Comparison of ENCODE assay signal across 8 cellular contexts in the genomic region with DNA sequence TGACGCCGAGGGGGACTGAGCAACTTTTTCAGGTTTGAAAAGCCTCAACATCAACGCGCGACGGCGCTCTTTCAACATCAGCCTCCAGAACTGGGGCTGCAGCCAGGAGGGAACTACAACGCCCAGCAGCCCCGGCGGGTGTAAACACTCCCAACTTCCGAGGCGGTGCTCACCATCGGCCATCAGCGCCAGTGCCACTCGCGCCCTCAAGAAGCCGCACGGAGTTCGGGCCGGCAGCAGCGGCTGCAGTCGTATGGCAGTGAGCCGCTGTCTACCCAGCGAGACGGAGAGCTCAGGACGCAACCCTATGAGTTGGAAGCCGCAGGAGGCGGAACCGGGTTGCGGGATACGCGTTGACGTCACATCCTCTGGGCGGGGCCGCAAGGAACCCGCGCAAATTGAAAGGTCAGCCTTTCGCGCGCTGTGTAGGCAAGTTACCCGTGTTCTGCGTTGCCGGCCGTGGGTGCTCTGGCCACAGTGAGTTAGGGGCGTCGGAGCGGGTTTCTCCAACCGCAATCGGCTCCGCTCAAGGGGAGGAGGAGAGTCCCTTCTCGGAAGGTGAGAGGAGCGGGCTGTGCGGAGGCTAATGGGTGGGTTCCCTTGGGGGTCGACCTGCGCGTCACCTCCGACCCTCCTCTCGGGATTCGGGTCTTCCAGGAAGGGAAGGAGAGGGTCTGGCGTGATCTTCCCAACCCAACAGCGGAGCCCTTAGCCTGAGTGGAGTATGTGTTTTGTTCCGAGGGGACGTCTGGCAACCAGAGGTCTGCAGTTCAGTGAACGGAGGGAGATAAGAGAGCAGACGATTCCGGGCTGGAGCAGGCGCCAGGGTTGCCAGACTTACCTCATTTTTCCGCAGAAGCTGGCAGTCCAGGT. TPM values are rescaled to one million over a fixed set of nuclear protein-coding genes. Genes with fewer than 3 reads are reported as not detected.
A peak's percentile ranks its signal among the peaks of the same experiment; 100 is the strongest.
DNase-seq lines count a peak whose midpoint lies in the region; ATAC-seq and TF ChIP-seq lines count a peak whose summit lies in the region.

Gene EXO1 (plus strand): TSS at position 409 of the 873 bp plus-strand sequence. CDS start 2,222 bp downstream, outside the sequence.

- peak within 1 kb of the TSS; percentile 84 for H3K4me3 ChIP-seq in HAP-1
- H3K4me3 ChIP-seq in MG63, result peak within 1 kb of the TSS; percentile 95
- H3K4me3 ChIP-seq in neuron (ENCODE audit: low read length), result peak within 1 kb of the TSS; percentile 83
- peak within 1 kb of the TSS; percentile 56 to 95 (median 81) for H3K4me3 ChIP-seq in subcutaneous abdominal adipose tissue (ENCODE audit: low read depth in 1 of 5, low read length in 5 of 5)

- H2AFZ ChIP-seq in neuron (ENCODE audit: low read depth, low read length), result peak within 1 kb of the TSS; percentile 74

- H3K36me3 ChIP-seq in HAP-1 (replicated peaks), result peaks cover 38% of the 10 kb centered on the region
- H3K36me3 ChIP-seq in MG63, result peaks cover 35% of the 10 kb centered on the region
- H3K36me3 ChIP-seq in neuron (ENCODE audit: insufficient read depth, low read length), result peaks cover 27% of the 10 kb centered on the region
- H3K36me3 ChIP-seq in subcutaneous abdominal adipose tissue (ENCODE audit: control insufficient read depth in 5 of 5, insufficient read depth in 5 of 5, low read length in 5 of 5), result no peaks in the 10 kb centered on the region

- peaks cover 9% of the 10 kb centered on the region for H3K4me1 ChIP-seq in HAP-1
- H3K4me1 ChIP-seq in foreskin keratinocyte, result peaks cover 9% of the 10 kb centered on the region
- H3K4me1 ChIP-seq in neuron (ENCODE audit: insufficient read depth, low read length), result peaks cover 14% of the 10 kb centered on the region
- H3K4me1 ChIP-seq in subcutaneous abdominal adipose tissue (ENCODE audit: control insufficient read depth in 5 of 5, insufficient read depth in 5 of 5, low read length in 5 of 5), result peaks cover 5 to 13% (median 12%) of the 10 kb centered on the region in 5 donors

- in situ Hi-C loops in HAP-1 (cut with MboI; ENCODE audit: low sequenced_read_pairs), result no loop called here

- H3K27me3 ChIP-seq in HAP-1 (ENCODE audit: low read depth), result no peaks in the 10 kb centered on the region
- no peaks in the 10 kb centered on the region for H3K27me3 ChIP-seq in MG63
- no peaks in the 10 kb centered on the region for H3K27me3 ChIP-seq in foreskin keratinocyte
- no peaks in the 10 kb centered on the region for H3K27me3 ChIP-seq in neuron (ENCODE audit: insufficient read depth, low read length)
- H3K27me3 ChIP-seq in subcutaneous abdominal adipose tissue (ENCODE audit: control insufficient read depth in 5 of 5, insufficient read depth in 4 of 5, low read length in 5 of 5), result peaks cover 0 to 7% (median 0%) of the 10 kb centered on the region in 5 donors

- H3K27ac ChIP-seq in foreskin keratinocyte (peak within 1 kb of the TSS; percentile 90), subcutaneous abdominal adipose tissue (ENCODE audit: low read depth, low read length) (peak within 1 kb of the TSS; percentile 92)

- no peaks in the 10 kb centered on the region for H3K9me3 ChIP-seq in HAP-1
- no peaks in the 10 kb centered on the region for H3K9me3 ChIP-seq in MG63
- no peaks in the 10 kb centered on the region for H3K9me3 ChIP-seq in neuron (ENCODE audit: low read length)
- no peaks in the 10 kb centered on the region for H3K9me3 ChIP-seq in subcutaneous abdominal adipose tissue (ENCODE audit: control insufficient read depth in 5 of 5, low read length in 5 of 5)

- peak; percentile 97 for ATAC-seq in foreskin keratinocyte

- TF ChIP-seq CTCF in foreskin keratinocyte (conservative IDR thresholded peaks at IDR 0.05), result peak; percentile 64

- peak within 1 kb of the TSS in 4 of 5 donors; percentile 64 to 87 (median 80) for H3K9ac ChIP-seq in subcutaneous abdominal adipose tissue (ENCODE audit: low read length in 5 of 5)

- DNase-seq in GF-D8 (lab: John Stamatoyannopoulos, UW) (peak; percentile 86), HAP-1 (ENCODE audit: low spot score in 2 of 2) (peak; percentile 90 to 92), MG63 (peak; percentile 95), SIG-M5 treated with dmso at 0.1 percent for 504 hours (lab: John Stamatoyannopoulos, UW; ENCODE audit: unreplicated experiment) (peak; percentile 98), activated gamma-delta T cell treated with Interleukin-2 at 50 U/mL for 16 hours (peak; percentile 81), foreskin keratinocyte (peak; percentile 83 to 92)

RNA-seq across cellular contexts. Expression of gene EXO1, which starts in this region (rescaled TPM):
- 28.5 and 40.7 TPM in 2 replicates for total RNA-seq in MG63 (2014; rRNA removed; shearing (Covaris generic); ENCODE audit: low replicate concordance)
- 19.6 and 26.4 TPM in 2 replicates for total RNA-seq in foreskin keratinocyte
- 7.5 and 11.6 TPM in 2 replicates for polyA plus RNA-seq in foreskin keratinocyte

Comparison
In these comparisons a context has a peak if more than half of its experiments do, and no peak if none do; other contexts are left out.
1. Peak in every context shown above with its lines: DNase-seq, ATAC-seq, H3K4me3 ChIP-seq and H3K27ac ChIP-seq.